ENCODE assay signal across 8 cellular contexts in genomic region chr16:89246903-89247733, GRCh38. TPM values are rescaled to one million over a fixed set of nuclear protein-coding genes. Genes with fewer than 3 reads are reported as not detected.
DNase-seq lines count a peak whose midpoint lies in the region; ATAC-seq and TF ChIP-seq lines count a peak whose summit lies in the region.

No MANE protein-coding gene starts in this region.

- H3F3A ChIP-seq in neural progenitor cell (ENCODE audit: low read depth) = peaks cover 14% of the 10 kb centered on the region

- peaks cover 6% of the 10 kb centered on the region for H3K4me1 Mint-ChIP-seq in neural progenitor cell

- H3K79me2 ChIP-seq in neural progenitor cell (ENCODE audit: low read depth) = no peaks in the 10 kb centered on the region

- DNase-seq in AML-193 (lab: John Stamatoyannopoulos, UW) (peak; percentile 46 to 54), HL-60 (ENCODE audit: low read depth in 1 of 2, low spot score in 1 of 2) (peak; percentile 69 to 73), RPMI7951 (ENCODE audit: low read depth) (peak; percentile 72), activated gamma-delta T cell (lab: John Stamatoyannopoulos, UW) (peak; percentile 96), foreskin fibroblast (peak; percentile 71 to 92), neural progenitor cell (ENCODE audit: low spot score) (peak; percentile 95)
- DNase-seq in stimulated activated naive CD8-positive, alpha-beta T cell treated with anti-CD3 and anti-CD28 coated beads, Interleukin-15, Interleukin-2, amounts not matched to agents 100 U/mL and 50 U/mL, for 24 hours = peak; percentile 98

- peak overlapping the region; percentile 85 for H3K4me3 Mint-ChIP-seq in neural progenitor cell

- H3K4me3 ChIP-seq in HL-60 (replicated peaks; ENCODE audit: insufficient read depth, low read length) = peak overlapping the region; percentile 33
- H3K4me3 ChIP-seq in foreskin fibroblast (ENCODE audit: low read depth in 1 of 2, low read length in 2 of 2) = peak overlapping the region; percentile 46 to 52
- H3K4me3 ChIP-seq in neural progenitor cell = peak overlapping the region; percentile 64

- H3K9ac ChIP-seq in neural progenitor cell = no peak overlapping the region

- peaks cover 10% of the 10 kb centered on the region for H3K36me3 Mint-ChIP-seq in neural progenitor cell

- no peaks in the 10 kb centered on the region for H3K4me1 ChIP-seq in neural progenitor cell

- H3K27me3 Mint-ChIP-seq in neural progenitor cell (ENCODE audit: insufficient read depth, low read depth) = peaks cover 6% of the 10 kb centered on the region

- no peak overlapping the region for H2AFZ ChIP-seq in neural progenitor cell (replicated peaks)

- TF ChIP-seq CTCF in HL-60 (IDR thresholded peaks at IDR 0.05; ENCODE audit: insufficient read depth, low read length) (no peak), foreskin fibroblast (IDR thresholded peaks at IDR 0.05; ENCODE audit: low read depth, low read length) (no peak), neural progenitor cell (IDR thresholded peaks at IDR 0.05) (no peak)

- H3K27me3 ChIP-seq in HL-60 (ENCODE audit: insufficient read depth, poor library complexity, severe bottlenecking) (no peaks in the 10 kb centered on the region), neural progenitor cell (peaks cover 40% of the 10 kb centered on the region)

- no peak overlapping the region for H3K27ac Mint-ChIP-seq in neural progenitor cell

- peak overlapping the region; percentile 96 for H3K4me2 ChIP-seq in neural progenitor cell

- H3K27ac ChIP-seq in HL-60 (replicated peaks) = no peak overlapping the region; the same call in 1 of the 2 replicates
- no peak overlapping the region for H3K27ac ChIP-seq in neural progenitor cell

- peak; percentile 62 for ATAC-seq in GM19324 (IDR thresholded peaks at IDR 0.05; ENCODE audit: low FRiP score, unreplicated experiment)
- ATAC-seq in stimulated activated naive CD8-positive, alpha-beta T cell treated with anti-CD3 and anti-CD28 coated beads, Interleukin-15, Interleukin-2, amounts not matched to agents 100 U/mL and 50 U/mL, for 24 hours = peak; percentile 85

- H3K36me3 ChIP-seq in neural progenitor cell = no peaks in the 10 kb centered on the region

- H3K9me3 Mint-ChIP-seq in neural progenitor cell = peaks cover 8% of the 10 kb centered on the region

- H4K20me1 ChIP-seq in neural progenitor cell (ENCODE audit: low read depth) = no peaks in the 10 kb centered on the region

- no peaks in the 10 kb centered on the region for H3K9me3 ChIP-seq in neural progenitor cell (ENCODE audit: low read depth)

RNA-seq across cellular contexts. Expression of gene ZNF778, which starts 29.6 kb away (rescaled TPM):
- 8.1 and 9.9 TPM in 2 replicates for total RNA-seq in RPMI7951 (2014; rRNA removed; shearing (Covaris generic))
- total RNA-seq in neural progenitor cell (ENCODE audit: low replicate concordance) = 21.5 and 26.1 TPM in 2 replicates

RNA-seq across cellular contexts. Expression of gene SLC22A31, which starts 46.8 kb away (rescaled TPM):
- 0.12 TPM in 1 of 2 replicates, not detected in the other for total RNA-seq in RPMI7951 (2014; rRNA removed; shearing (Covaris generic))
- 0.87 TPM in 1 of 2 replicates, not detected in the other for total RNA-seq in neural progenitor cell (ENCODE audit: low replicate concordance)
